In the genomic region with DNA sequence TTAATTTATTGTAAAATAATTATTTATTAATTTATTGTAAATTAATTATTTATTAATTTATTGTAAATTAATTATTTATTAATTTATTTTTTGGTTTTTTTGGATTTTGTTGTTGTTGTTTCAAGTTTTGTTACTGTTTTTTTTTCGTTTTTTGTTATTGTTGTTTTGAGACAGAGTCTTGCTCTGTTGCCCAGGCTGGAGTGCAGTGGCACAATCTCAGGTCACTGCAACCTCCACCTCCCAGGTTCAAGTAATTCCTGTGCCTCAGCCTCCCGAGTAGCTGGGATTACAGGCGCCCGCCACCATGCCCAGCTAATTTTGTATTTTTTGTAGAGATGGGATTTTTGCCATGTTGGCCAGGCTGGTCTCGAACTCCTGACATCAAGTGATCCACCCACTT, we compare ENCODE assay signal across 10 cellular contexts. TPM values are rescaled to one million over a fixed set of nuclear protein-coding genes. Genes with fewer than 3 reads are reported as not detected.
DNase-seq lines count a peak whose midpoint lies in the region; ATAC-seq, FAIRE-seq and TF ChIP-seq lines count a peak whose summit lies in the region.
"Not testable (repeated sequence)": the region's sequence is repeated elsewhere in the genome, so short reads cannot be mapped to it uniquely, and the experiment has no call there.
"Had no signal": no experiment of that assay in that cellular context is flagged by ENCODE, and none has a peak within 500 bp of the region (broad histone marks: within the 10 kb centered on the region; RNA-seq: fewer than 3 reads in every experiment).

No MANE protein-coding gene starts in this region.

- not testable (repeated sequence) for H3K4me3 Mint-ChIP-seq in CD4-positive, alpha-beta memory T cell; T-helper 17 cell; activated naive CD8-positive, alpha-beta T cell treated with anti-CD3 and anti-CD28 coated beads, Interleukin-2, amount 10 ng/mL, durations not matched to agents 7 days and 5 days; progenitor cell of endocrine pancreas (ENCODE audit: low read depth)
- H3K4me3 Mint-ChIP-seq in naive thymus-derived CD4-positive, alpha-beta T cell = peak overlapping the region in 2 of 10 donors; percentile 6 to 44
- H3K4me3 Mint-ChIP-seq in type B pancreatic cell = peak overlapping the region; percentile 69

- H3K4me3 ChIP-seq in CD4-positive, alpha-beta memory T cell (ENCODE audit: low read length in 2 of 2); WERI-Rb-1 (ENCODE audit: low read depth, low read length); naive thymus-derived CD4-positive, alpha-beta T cell (ENCODE audit: low read length): not testable (repeated sequence)

- not testable (repeated sequence) for TF ChIP-seq CTCF in WERI-Rb-1 (IDR thresholded peaks at IDR 0.05; ENCODE audit: low read depth, low read length); progenitor cell of endocrine pancreas (IDR thresholded peaks at IDR 0.05; ENCODE audit: unreplicated experiment); type B pancreatic cell (conservative IDR thresholded peaks at IDR 0.05)

- H3K4me1 Mint-ChIP-seq in CD4-positive, alpha-beta memory T cell; T-helper 17 cell; activated naive CD8-positive, alpha-beta T cell treated with anti-CD3 and anti-CD28 coated beads, Interleukin-2, amount 10 ng/mL, durations not matched to agents 7 days and 5 days; naive thymus-derived CD4-positive, alpha-beta T cell; progenitor cell of endocrine pancreas (ENCODE audit: low read depth); type B pancreatic cell (ENCODE audit: unreplicated experiment): not testable (repeated sequence)

- DNase-seq in CD4-positive, alpha-beta memory T cell; T-helper 17 cell; WERI-Rb-1; activated naive CD8-positive, alpha-beta T cell treated with anti-CD3 and anti-CD28 coated beads, Interleukin-2, amount 10 ng/mL, durations not matched to agents 7 days and 5 days; naive thymus-derived CD4-positive, alpha-beta T cell; progenitor cell of endocrine pancreas (ENCODE audit: low spot score, unreplicated experiment); type B pancreatic cell (ENCODE audit: extremely low spot score, unreplicated experiment): not testable (repeated sequence)

- peak; percentile 88 for FAIRE-seq in islet of Langerhans (lab: Jason Lieb, UNC)

- not testable (repeated sequence) for ATAC-seq in T-helper 17 cell; activated naive CD8-positive, alpha-beta T cell treated with anti-CD3 and anti-CD28 coated beads, Interleukin-2, amount 10 ng/mL, durations not matched to agents 7 days and 5 days (ENCODE audit: low read depth); naive thymus-derived CD4-positive, alpha-beta T cell

- H3K4me1 ChIP-seq in CD4-positive, alpha-beta memory T cell (ENCODE audit: insufficient read depth, low read length); naive thymus-derived CD4-positive, alpha-beta T cell (ENCODE audit: control insufficient read depth in 2 of 2, insufficient read depth in 2 of 2, low read length in 2 of 2): not testable (repeated sequence)

- not testable (repeated sequence) for H3K36me3 ChIP-seq in CD4-positive, alpha-beta memory T cell (ENCODE audit: insufficient read depth, low read length); naive thymus-derived CD4-positive, alpha-beta T cell (ENCODE audit: control insufficient read depth in 2 of 3, insufficient read depth in 3 of 3, low read length in 3 of 3)
- peaks cover 41% of the 10 kb centered on the region for H3K36me3 ChIP-seq in WERI-Rb-1

- not testable (repeated sequence) for H3K27me3 Mint-ChIP-seq in CD4-positive, alpha-beta memory T cell; T-helper 17 cell; activated naive CD8-positive, alpha-beta T cell treated with anti-CD3 and anti-CD28 coated beads, Interleukin-2, amount 10 ng/mL, durations not matched to agents 7 days and 5 days; naive thymus-derived CD4-positive, alpha-beta T cell; progenitor cell of endocrine pancreas; type B pancreatic cell

- not testable (repeated sequence) for H3K9me3 ChIP-seq in CD4-positive, alpha-beta memory T cell (ENCODE audit: control insufficient read depth in 1 of 2, low read length in 2 of 2); T-helper 17 cell (ENCODE audit: control insufficient read depth, low read length, poor library complexity, severe bottlenecking); WERI-Rb-1 (ENCODE audit: severe bottlenecking); naive thymus-derived CD4-positive, alpha-beta T cell (ENCODE audit: control insufficient read depth in 2 of 3, low read length in 3 of 3)

- H3K27ac ChIP-seq in CD4-positive, alpha-beta memory T cell (ENCODE audit: low read depth, low read length); naive thymus-derived CD4-positive, alpha-beta T cell (ENCODE audit: low read depth, low read length): not testable (repeated sequence)
- peak overlapping the region; percentile 5; the same call in 1 of the 2 replicates for H3K27ac ChIP-seq in WERI-Rb-1

- CTCF ChIA-PET in CD4-positive, alpha-beta memory T cell (lab: Charles Lee; ENCODE audit: partially characterized antibody); naive thymus-derived CD4-positive, alpha-beta T cell (lab: Charles Lee): not testable (repeated sequence)

- H3K9me3 Mint-ChIP-seq in CD4-positive, alpha-beta memory T cell; activated naive CD8-positive, alpha-beta T cell treated with anti-CD3 and anti-CD28 coated beads, Interleukin-2, amount 10 ng/mL, durations not matched to agents 7 days and 5 days; naive thymus-derived CD4-positive, alpha-beta T cell; progenitor cell of endocrine pancreas (ENCODE audit: low read depth); type B pancreatic cell: not testable (repeated sequence)

- not testable (repeated sequence) for H3K27me3 ChIP-seq in CD4-positive, alpha-beta memory T cell (ENCODE audit: insufficient read depth, low read length); WERI-Rb-1 (ENCODE audit: insufficient read depth, low read depth, severe bottlenecking); naive thymus-derived CD4-positive, alpha-beta T cell (ENCODE audit: control insufficient read depth in 2 of 2, insufficient read depth in 2 of 2, low read length in 2 of 2)

- intact Hi-C loops in CD4-positive, alpha-beta memory T cell (cut with micrococcal nuclease) = not testable (repeated sequence)
- intact Hi-C loops in naive thymus-derived CD4-positive, alpha-beta T cell (cut with micrococcal nuclease) = loop anchor here in 1 of 2 donors (5.0 kb wide), 2 partner anchors 100 to 590 kb away; no protein-coding TSS in a partner anchor

- peak overlapping the region in 4 of 7 donors; percentile 11 to 78 (median 62) for H3K27ac Mint-ChIP-seq in CD4-positive, alpha-beta memory T cell
- H3K27ac Mint-ChIP-seq in T-helper 17 cell (peak overlapping the region; percentile 41), progenitor cell of endocrine pancreas (peak overlapping the region; percentile 94), type B pancreatic cell (peak overlapping the region; percentile 70)
- peak overlapping the region; percentile 30 for H3K27ac Mint-ChIP-seq in activated naive CD8-positive, alpha-beta T cell treated with anti-CD3 and anti-CD28 coated beads, Interleukin-2, amount 10 ng/mL, durations not matched to agents 7 days and 5 days
- H3K27ac Mint-ChIP-seq in naive thymus-derived CD4-positive, alpha-beta T cell = peak overlapping the region in 7 of 9 donors; percentile 5 to 90 (median 73)

- POLR2A ChIA-PET in CD4-positive, alpha-beta memory T cell (lab: Charles Lee; ENCODE audit: partially characterized antibody) = interaction anchor here (0.6 to 1.9 kb wide), 4 partner anchors 11 to 93 kb away, joined by 3 to 13 read pairs (median 6); a partner anchor contains a TSS
- POLR2A ChIA-PET in activated naive CD8-positive, alpha-beta T cell treated with anti-CD3 and anti-CD28 coated beads, Interleukin-2, amount 10 ng/mL, durations not matched to agents 7 days and 5 days (lab: Charles Lee) = interaction anchor here (1.0 to 1.3 kb wide), 2 partner anchors 11 to 97 kb away, joined by 3 to 5 read pairs; no protein-coding TSS in a partner anchor
- POLR2A ChIA-PET in naive thymus-derived CD4-positive, alpha-beta T cell (lab: Charles Lee) = interaction anchor here (0.6 to 1.6 kb wide), 4 partner anchors 23 to 1443 kb away, joined by 3 to 4 read pairs (median 4); no protein-coding TSS in a partner anchor

- peaks cover 21% of the 10 kb centered on the region in 2 donors for H3K36me3 Mint-ChIP-seq in CD4-positive, alpha-beta memory T cell
- H3K36me3 Mint-ChIP-seq in T-helper 17 cell (ENCODE audit: low read depth) = not testable (repeated sequence)
- peaks cover 25% of the 10 kb centered on the region for H3K36me3 Mint-ChIP-seq in activated naive CD8-positive, alpha-beta T cell treated with anti-CD3 and anti-CD28 coated beads, Interleukin-2, amount 10 ng/mL, durations not matched to agents 7 days and 5 days
- H3K36me3 Mint-ChIP-seq in naive thymus-derived CD4-positive, alpha-beta T cell = peaks cover 0 to 39% (median 11%) of the 10 kb centered on the region in 5 donors
- H3K36me3 Mint-ChIP-seq in progenitor cell of endocrine pancreas (ENCODE audit: insufficient read depth) (peaks cover 22% of the 10 kb centered on the region), type B pancreatic cell (peaks cover 17% of the 10 kb centered on the region)

RNA-seq across cellular contexts. Expression of a gene that starts 11.6 kb away (rescaled TPM):
- 10 to 100 TPM; 25.8 to 31.8 TPM for total RNA-seq in CD4-positive, alpha-beta memory T cell
- polyA plus RNA-seq in CD4-positive, alpha-beta memory T cell = 10 to 100 TPM; 12.4 to 17.4 TPM
- total RNA-seq in T-helper 17 cell (10 to 100 TPM; 15.6 to 18.4 TPM), progenitor cell of endocrine pancreas (45.7 and 46.4 TPM in 2 replicates), type B pancreatic cell (ENCODE audit: low replicate concordance) (35.8 and 38.8 TPM in 2 replicates)
- 10 to 100 TPM; 35.0 to 38.8 TPM for total RNA-seq in activated naive CD8-positive, alpha-beta T cell treated with anti-CD3 and anti-CD28 coated beads, Interleukin-2, amount 10 ng/mL, durations not matched to agents 7 days and 5 days
- 10 to 100 TPM; 13.5 to 43.5 (median 31.0) TPM for total RNA-seq in naive thymus-derived CD4-positive, alpha-beta T cell
- polyA plus RNA-seq in naive thymus-derived CD4-positive, alpha-beta T cell = 10 to 100 TPM; 16.3 to 16.6 TPM

RNA-seq across cellular contexts. Expression of a gene that starts 22.1 kb away (rescaled TPM):
- 10 to 100 TPM; 79.2 to 82.9 TPM for total RNA-seq in CD4-positive, alpha-beta memory T cell
- 100 to 1,000 TPM in 1 of 2 donors, 10 to 100 TPM in 1; 36.8 to 103 TPM for polyA plus RNA-seq in CD4-positive, alpha-beta memory T cell
- 10 to 100 TPM; 64.3 to 66.0 TPM for total RNA-seq in T-helper 17 cell
- 10 to 100 TPM; 62.4 to 64.4 TPM for total RNA-seq in activated naive CD8-positive, alpha-beta T cell treated with anti-CD3 and anti-CD28 coated beads, Interleukin-2, amount 10 ng/mL, durations not matched to agents 7 days and 5 days
- 10 to 100 TPM; 50.6 to 86.1 (median 73.7) TPM for total RNA-seq in naive thymus-derived CD4-positive, alpha-beta T cell
- 100 to 1,000 TPM in 1 of 2 donors, 10 to 100 TPM in 1; 71.8 to 104 TPM for polyA plus RNA-seq in naive thymus-derived CD4-positive, alpha-beta T cell
- 62.1 and 66.5 TPM in 2 replicates for total RNA-seq in progenitor cell of endocrine pancreas
- 53.2 and 61.4 TPM in 2 replicates for total RNA-seq in type B pancreatic cell (ENCODE audit: low replicate concordance)

RNA-seq across cellular contexts. Expression of a gene that starts 52.6 kb away (rescaled TPM):
- under 1 TPM; 0.25 to 0.81 TPM for total RNA-seq in CD4-positive, alpha-beta memory T cell
- under 1 TPM in 1 of 2 donors, not detected in 1; 0.09 TPM for polyA plus RNA-seq in CD4-positive, alpha-beta memory T cell
- not detected for total RNA-seq in T-helper 17 cell
- under 1 TPM in 1 of 2 experiments, not detected in 1; 0.17 TPM for total RNA-seq in activated naive CD8-positive, alpha-beta T cell treated with anti-CD3 and anti-CD28 coated beads, Interleukin-2, amount 10 ng/mL, durations not matched to agents 7 days and 5 days
- total RNA-seq in naive thymus-derived CD4-positive, alpha-beta T cell = 1 to 10 TPM in 1 of 5 experiments, under 1 TPM in 2, not detected in 2; 0.41 to 1.1 (median 0.51) TPM
- under 1 TPM in 1 of 2 donors, not detected in 1; 0.20 TPM for polyA plus RNA-seq in naive thymus-derived CD4-positive, alpha-beta T cell
- total RNA-seq in progenitor cell of endocrine pancreas = 0.36 and 0.42 TPM in 2 replicates
- total RNA-seq in type B pancreatic cell (ENCODE audit: low replicate concordance) = 0.38 and 4.6 TPM in 2 replicates
- total RNA-seq: CD4-positive, alpha-beta T cell had no signal
- polyA plus RNA-seq: CD8-positive, alpha-beta memory T cell had no signal

Comparison
In these comparisons a context has a peak if more than half of its experiments do, and no peak if none do; other contexts are left out.
1. H3K27ac Mint-ChIP-seq: peak in every context shown above with its lines; median percentile 94 in progenitor cell of endocrine pancreas; 73 in naive thymus-derived CD4-positive, alpha-beta T cell; 70 in type B pancreatic cell; 62 in CD4-positive, alpha-beta memory T cell; 41 in T-helper 17 cell; 30 in activated naive CD8-positive, alpha-beta T cell treated with anti-CD3 and anti-CD28 coated beads, Interleukin-2, amount 10 ng/mL, durations not matched to agents 7 days and 5 days.